ENCODE assay signal across 8 cellular contexts in genomic region chr15:41230650-41231533, GRCh38. TPM values are rescaled to one million over a fixed set of nuclear protein-coding genes. Genes with fewer than 3 reads are reported as not detected.
A peak's percentile ranks its signal among the peaks of the same experiment; 100 is the strongest.
DNase-seq lines count a peak whose midpoint lies in the region; ATAC-seq and TF ChIP-seq lines count a peak whose summit lies in the region.

Gene CHP1, plus strand, starts transcription at chr15:41231268. Its CDS starts 115 bp downstream, at chr15:41231383.
Gene EXD1, minus strand, starts transcription at chr15:41230757. Its CDS starts 4,182 bp downstream, at chr15:41226575.

- H3K4me3 Mint-ChIP-seq in activated CD4-positive, alpha-beta T cell treated with anti-CD3 and anti-CD28 coated beads, Interleukin-2, amount 10 ng/mL, durations not matched to agents 24 days and 14 days: peak within 1 kb of the TSS; percentile 94

- peaks cover 2% of the 10 kb centered on the region for H3K27me3 Mint-ChIP-seq in activated CD4-positive, alpha-beta T cell treated with anti-CD3 and anti-CD28 coated beads, Interleukin-2, amount 10 ng/mL, durations not matched to agents 24 days and 14 days

- DNase-seq in NCI-H526 (lab: John Stamatoyannopoulos, UW) (peak; percentile 90 to 98), cortex of kidney (lab: John Stamatoyannopoulos, UW) (peak; percentile 75), left colon (peak; percentile 99)
- DNase-seq in activated CD4-positive, alpha-beta T cell treated with anti-CD3 and anti-CD28 coated beads, Interleukin-2, amount 10 ng/mL, durations not matched to agents 24 days and 14 days: peak; percentile 99
- peak; percentile 87 to 95 for DNase-seq in stimulated activated CD4-positive, alpha-beta T cell treated with anti-CD3 and anti-CD28 coated beads, Interleukin-1b, Interleukin-23, amount 100 ng/mL, for 4 hours (ENCODE audit: low read depth in 2 of 2)

- H3K27ac ChIP-seq in C4-2B: peak within 1 kb of the TSS; percentile 89

- no peaks in the 10 kb centered on the region for H3K9me3 Mint-ChIP-seq in activated CD4-positive, alpha-beta T cell treated with anti-CD3 and anti-CD28 coated beads, Interleukin-2, amount 10 ng/mL, durations not matched to agents 24 days and 14 days

- ATAC-seq in GM19328 (IDR thresholded peaks at IDR 0.05; ENCODE audit: unreplicated experiment) (peak; percentile 90), HG03469 (IDR thresholded peaks at IDR 0.05; ENCODE audit: unreplicated experiment) (peak; percentile 69), left colon (peak; percentile 92)

- no peaks in the 10 kb centered on the region for H3K36me3 Mint-ChIP-seq in activated CD4-positive, alpha-beta T cell treated with anti-CD3 and anti-CD28 coated beads, Interleukin-2, amount 10 ng/mL, durations not matched to agents 24 days and 14 days (ENCODE audit: low read depth)

- H3K4me1 Mint-ChIP-seq in activated CD4-positive, alpha-beta T cell treated with anti-CD3 and anti-CD28 coated beads, Interleukin-2, amount 10 ng/mL, durations not matched to agents 24 days and 14 days: peaks cover 19% of the 10 kb centered on the region

- intact Hi-C loops in activated CD4-positive, alpha-beta T cell treated with anti-CD3 and anti-CD28 coated beads, Interleukin-2, amount 10 ng/mL, durations not matched to agents 24 days and 14 days (cut with micrococcal nuclease): loop anchor here (1.0 to 2.0 kb wide), 5 partner anchors 52 to 278 kb away; partner anchors contain the start of genes CHAC1, INO80, NUSAP1 and OIP5
- intact Hi-C loops in left colon (cut with DNase I, micrococcal nuclease): no loop called here

- peak; percentile 100 for TF ChIP-seq CTCF in C4-2B (conservative IDR thresholded peaks at IDR 0.05)

- peak within 1 kb of the TSS; percentile 93 for H3K27ac Mint-ChIP-seq in activated CD4-positive, alpha-beta T cell treated with anti-CD3 and anti-CD28 coated beads, Interleukin-2, amount 10 ng/mL, durations not matched to agents 24 days and 14 days

RNA-seq across cellular contexts. Expression of gene CHP1, which starts in this region (rescaled TPM):
- 47.4 and 47.8 TPM in 2 replicates for total RNA-seq in activated CD4-positive, alpha-beta T cell treated with anti-CD3 and anti-CD28 coated beads, Interleukin-2, amount 10 ng/mL, durations not matched to agents 24 days and 14 days
- 100 to 1,000 TPM; 407 to 410 TPM for total RNA-seq in left colon

RNA-seq across cellular contexts. Expression of gene EXD1, which starts in this region (rescaled TPM):
- total RNA-seq in activated CD4-positive, alpha-beta T cell treated with anti-CD3 and anti-CD28 coated beads, Interleukin-2, amount 10 ng/mL, durations not matched to agents 24 days and 14 days: not detected in 2 replicates
- not detected for total RNA-seq in left colon

Comparison
In these comparisons a context has a peak if more than half of its experiments do, and no peak if none do; other contexts are left out.
1. Peak in every context shown above with its lines: DNase-seq, ATAC-seq and H3K27ac ChIP-seq.